In the genomic region with DNA sequence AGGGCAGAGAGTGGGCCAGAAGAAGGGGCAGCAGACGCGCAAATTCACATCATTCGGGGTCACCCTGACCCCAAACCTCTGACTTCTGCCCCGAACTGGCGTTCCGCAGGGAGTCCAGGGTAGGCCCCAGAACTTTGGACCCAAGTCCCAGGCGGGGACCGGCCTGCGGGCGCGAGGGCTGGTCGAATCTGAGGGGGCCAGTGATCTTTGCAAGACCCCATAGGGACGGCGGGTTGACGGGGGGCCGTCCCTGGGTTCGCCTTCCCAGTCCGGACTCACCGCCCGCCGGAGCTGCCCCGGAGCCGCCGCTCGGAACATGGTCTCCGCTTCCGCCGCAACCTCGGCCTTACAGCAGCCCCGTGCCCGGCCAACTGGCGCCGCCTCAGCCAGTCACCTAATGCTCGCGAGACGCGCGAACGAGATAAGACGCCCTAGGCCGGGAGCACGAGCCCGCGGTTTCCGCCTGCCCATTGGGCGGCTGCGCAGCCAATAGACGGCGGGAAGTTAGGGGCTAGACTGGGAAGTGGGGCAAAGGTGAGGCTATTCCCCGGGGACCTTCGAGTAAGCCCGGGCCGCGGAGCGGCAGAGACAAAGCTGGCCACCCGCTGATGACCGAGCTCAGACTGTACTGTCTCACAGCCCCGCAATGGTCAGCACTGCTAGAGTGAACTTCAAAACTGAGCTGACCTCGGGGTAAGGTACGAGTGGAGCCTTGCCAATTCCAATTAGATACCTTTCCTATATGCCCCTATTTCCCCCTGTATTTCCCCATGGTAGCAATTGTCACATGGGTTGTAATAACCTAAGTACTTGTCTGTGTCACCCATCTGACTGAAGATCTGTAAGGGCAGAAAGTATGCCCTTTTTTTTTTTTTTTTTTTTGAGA, we compare ENCODE assay signal across 1 cellular context.
TF ChIP-seq lines count a peak whose summit lies in the region.

A gene (minus strand): TSS at position 399 of the 886 bp plus-strand sequence. CDS start 81 bp downstream, at position 318.

TF ChIP-seq in neural cell, 6 proteins besides CTCF, POLR2A, EP300 and RAD21 (continued from another document):
- TF ChIP-seq, protein P1, sequence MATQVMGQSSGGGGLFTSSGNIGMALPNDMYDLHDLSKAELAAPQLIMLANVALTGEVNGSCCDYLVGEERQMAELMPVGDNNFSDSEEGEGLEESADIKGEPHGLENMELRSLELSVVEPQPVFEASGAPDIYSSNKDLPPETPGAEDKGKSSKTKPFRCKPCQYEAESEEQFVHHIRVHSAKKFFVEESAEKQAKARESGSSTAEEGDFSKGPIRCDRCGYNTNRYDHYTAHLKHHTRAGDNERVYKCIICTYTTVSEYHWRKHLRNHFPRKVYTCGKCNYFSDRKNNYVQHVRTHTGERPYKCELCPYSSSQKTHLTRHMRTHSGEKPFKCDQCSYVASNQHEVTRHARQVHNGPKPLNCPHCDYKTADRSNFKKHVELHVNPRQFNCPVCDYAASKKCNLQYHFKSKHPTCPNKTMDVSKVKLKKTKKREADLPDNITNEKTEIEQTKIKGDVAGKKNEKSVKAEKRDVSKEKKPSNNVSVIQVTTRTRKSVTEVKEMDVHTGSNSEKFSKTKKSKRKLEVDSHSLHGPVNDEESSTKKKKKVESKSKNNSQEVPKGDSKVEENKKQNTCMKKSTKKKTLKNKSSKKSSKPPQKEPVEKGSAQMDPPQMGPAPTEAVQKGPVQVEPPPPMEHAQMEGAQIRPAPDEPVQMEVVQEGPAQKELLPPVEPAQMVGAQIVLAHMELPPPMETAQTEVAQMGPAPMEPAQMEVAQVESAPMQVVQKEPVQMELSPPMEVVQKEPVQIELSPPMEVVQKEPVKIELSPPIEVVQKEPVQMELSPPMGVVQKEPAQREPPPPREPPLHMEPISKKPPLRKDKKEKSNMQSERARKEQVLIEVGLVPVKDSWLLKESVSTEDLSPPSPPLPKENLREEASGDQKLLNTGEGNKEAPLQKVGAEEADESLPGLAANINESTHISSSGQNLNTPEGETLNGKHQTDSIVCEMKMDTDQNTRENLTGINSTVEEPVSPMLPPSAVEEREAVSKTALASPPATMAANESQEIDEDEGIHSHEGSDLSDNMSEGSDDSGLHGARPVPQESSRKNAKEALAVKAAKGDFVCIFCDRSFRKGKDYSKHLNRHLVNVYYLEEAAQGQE (IDR thresholded peaks at IDR 0.05; ENCODE audit: borderline replicate concordance): no peak
